ENCODE assay signal across 2 cellular contexts in the genomic region with DNA sequence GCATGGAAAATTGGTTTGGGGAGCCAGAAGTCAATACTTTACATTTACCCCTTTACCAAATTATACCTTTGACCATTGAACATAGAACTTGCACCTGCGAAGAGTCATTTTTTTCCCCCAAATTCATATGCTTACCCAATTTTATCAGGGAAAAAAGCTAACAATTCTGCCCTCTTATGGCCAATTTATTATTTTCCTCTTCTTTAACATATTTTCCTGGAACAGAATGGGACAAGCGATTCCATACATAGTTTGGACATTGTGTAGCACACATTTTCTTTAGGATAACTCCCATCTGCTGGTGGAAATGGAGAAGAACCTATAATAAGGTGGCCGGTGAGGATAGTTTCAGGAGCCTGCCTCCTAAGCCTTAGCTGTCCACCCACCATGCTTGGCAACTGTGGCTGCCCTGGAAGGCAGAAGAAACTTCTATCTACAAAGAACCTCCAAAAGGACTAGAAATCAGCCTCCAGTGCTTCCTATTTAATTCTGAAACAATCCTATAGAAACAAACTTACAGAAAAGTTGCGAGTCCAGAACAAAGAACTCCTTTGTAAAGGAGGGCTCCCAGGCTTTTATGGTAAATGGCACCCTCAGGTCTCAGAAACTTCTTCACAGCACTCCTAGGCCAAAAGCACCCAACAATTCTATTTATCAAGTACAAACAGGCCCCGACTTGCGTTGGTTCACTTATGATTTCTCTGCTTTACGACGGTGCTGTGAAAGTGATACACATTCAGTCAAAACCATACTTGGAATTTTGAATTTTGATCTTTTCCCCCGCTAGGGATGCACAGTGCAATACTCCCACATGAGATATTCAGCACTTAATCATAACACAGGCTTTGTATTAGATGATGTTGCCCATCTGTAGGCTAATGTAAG.
TF ChIP-seq lines count a peak whose summit lies in the region.

No MANE protein-coding gene starts in this region.

TF ChIP-seq in GM12878, 131 proteins besides CTCF, POLR2A, EP300 and RAD21:
- no peak for TF ChIP-seq PAX8 (IDR thresholded peaks at IDR 0.05)
- TF ChIP-seq SMC3 (IDR thresholded peaks at IDR 0.05; ENCODE audit: borderline replicate concordance, low read length): peak; percentile 20; the same call in 1 of the 2 replicates
TF ChIP-seq in GM12878: peak in this region for 1.

TF ChIP-seq in GM23338, 12 proteins besides CTCF, POLR2A, EP300 and RAD21:
- TF ChIP-seq JUNB (IDR thresholded peaks at IDR 0.05; ENCODE audit: unreplicated experiment) (no peak), STAT1 (IDR thresholded peaks at IDR 0.05; ENCODE audit: unreplicated experiment) (no peak), ZNF114 (CRISPR knock-in tag; IDR thresholded peaks at IDR 0.05) (no peak)
- TF ChIP-seq, protein P1, sequence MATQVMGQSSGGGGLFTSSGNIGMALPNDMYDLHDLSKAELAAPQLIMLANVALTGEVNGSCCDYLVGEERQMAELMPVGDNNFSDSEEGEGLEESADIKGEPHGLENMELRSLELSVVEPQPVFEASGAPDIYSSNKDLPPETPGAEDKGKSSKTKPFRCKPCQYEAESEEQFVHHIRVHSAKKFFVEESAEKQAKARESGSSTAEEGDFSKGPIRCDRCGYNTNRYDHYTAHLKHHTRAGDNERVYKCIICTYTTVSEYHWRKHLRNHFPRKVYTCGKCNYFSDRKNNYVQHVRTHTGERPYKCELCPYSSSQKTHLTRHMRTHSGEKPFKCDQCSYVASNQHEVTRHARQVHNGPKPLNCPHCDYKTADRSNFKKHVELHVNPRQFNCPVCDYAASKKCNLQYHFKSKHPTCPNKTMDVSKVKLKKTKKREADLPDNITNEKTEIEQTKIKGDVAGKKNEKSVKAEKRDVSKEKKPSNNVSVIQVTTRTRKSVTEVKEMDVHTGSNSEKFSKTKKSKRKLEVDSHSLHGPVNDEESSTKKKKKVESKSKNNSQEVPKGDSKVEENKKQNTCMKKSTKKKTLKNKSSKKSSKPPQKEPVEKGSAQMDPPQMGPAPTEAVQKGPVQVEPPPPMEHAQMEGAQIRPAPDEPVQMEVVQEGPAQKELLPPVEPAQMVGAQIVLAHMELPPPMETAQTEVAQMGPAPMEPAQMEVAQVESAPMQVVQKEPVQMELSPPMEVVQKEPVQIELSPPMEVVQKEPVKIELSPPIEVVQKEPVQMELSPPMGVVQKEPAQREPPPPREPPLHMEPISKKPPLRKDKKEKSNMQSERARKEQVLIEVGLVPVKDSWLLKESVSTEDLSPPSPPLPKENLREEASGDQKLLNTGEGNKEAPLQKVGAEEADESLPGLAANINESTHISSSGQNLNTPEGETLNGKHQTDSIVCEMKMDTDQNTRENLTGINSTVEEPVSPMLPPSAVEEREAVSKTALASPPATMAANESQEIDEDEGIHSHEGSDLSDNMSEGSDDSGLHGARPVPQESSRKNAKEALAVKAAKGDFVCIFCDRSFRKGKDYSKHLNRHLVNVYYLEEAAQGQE (IDR thresholded peaks at IDR 0.05; ENCODE audit: unreplicated experiment): no peak
